Comparison of ENCODE assay signal across 17 cellular contexts in the genomic region with DNA sequence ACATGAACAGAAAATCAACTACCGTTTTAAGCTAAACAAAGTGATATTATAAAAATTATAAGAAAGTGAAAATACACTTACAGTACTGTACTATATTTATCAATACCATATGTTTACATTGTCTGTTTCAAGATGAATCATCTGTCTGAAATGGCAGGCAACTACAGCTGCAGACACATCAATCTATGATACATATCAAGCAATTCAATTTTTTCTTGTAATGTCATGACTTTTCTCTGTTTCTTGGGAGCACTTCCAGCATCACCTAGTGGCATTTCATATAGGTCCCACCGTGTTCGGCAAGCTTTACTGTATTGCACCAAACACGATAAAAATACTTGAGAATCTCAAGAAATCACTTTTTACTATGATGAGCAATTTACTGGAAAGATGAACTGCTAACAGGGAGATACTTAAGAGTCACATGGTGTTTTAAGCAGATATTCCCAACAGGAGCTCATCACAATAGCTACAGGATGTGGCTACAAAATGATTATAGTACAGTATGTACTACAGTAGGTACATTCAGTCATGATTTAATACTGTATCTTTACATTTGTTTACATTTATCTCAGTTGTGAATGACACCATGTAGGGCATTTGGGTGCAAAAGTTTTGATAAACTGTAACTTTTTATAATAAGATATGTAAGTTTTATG.
"Had no signal": no experiment of that assay in that cellular context is flagged by ENCODE, and none has a peak within 500 bp of the region (broad histone marks: within the 10 kb centered on the region; RNA-seq: fewer than 3 reads in every experiment).

No MANE protein-coding gene starts in this region.

- ATAC-seq: activated T-helper 17 cell treated with anti-CD3 and anti-CD28 coated beads, Interleukin-2, amount 50 U/mL, for 72 hours; gastroesophageal sphincter; pancreas; psoas muscle; stimulated activated naive CD8-positive, alpha-beta T cell treated with anti-CD3 and anti-CD28 coated beads, Interleukin-15, Interleukin-2, amounts not matched to agents 100 U/mL and 50 U/mL, for 24 hours; WTC11 had no signal

- DNase-seq: activated naive CD8-positive, alpha-beta T cell treated with anti-CD3 and anti-CD28 coated beads for 36 hours; activated T-cell treated with anti-CD3 and anti-CD28 coated beads, Interleukin-2, amount 50 U/mL, for 1 hour; effector CD4-positive, alpha-beta T cell; head of caudate nucleus; hypothalamus; pancreas; psoas muscle; stimulated activated CD4-positive, alpha-beta T cell treated with anti-CD3 and anti-CD28 coated beads, Interleukin-4, amount 100 ng/mL, for 24 hours; stimulated activated naive CD8-positive, alpha-beta T cell treated with anti-CD3 and anti-CD28 coated beads, Interleukin-15, Interleukin-2, amounts not matched to agents 100 U/mL and 50 U/mL, for 24 hours; T-helper 1 cell; upper lobe of left lung had no signal

- H3K4me3 ChIP-seq: cardiac muscle cell, esophagus muscularis mucosa, gastroesophageal sphincter, pancreas, psoas muscle, right atrium auricular region, upper lobe of left lung had no signal
